ENCODE assay signal across 1 cellular context in the genomic region with DNA sequence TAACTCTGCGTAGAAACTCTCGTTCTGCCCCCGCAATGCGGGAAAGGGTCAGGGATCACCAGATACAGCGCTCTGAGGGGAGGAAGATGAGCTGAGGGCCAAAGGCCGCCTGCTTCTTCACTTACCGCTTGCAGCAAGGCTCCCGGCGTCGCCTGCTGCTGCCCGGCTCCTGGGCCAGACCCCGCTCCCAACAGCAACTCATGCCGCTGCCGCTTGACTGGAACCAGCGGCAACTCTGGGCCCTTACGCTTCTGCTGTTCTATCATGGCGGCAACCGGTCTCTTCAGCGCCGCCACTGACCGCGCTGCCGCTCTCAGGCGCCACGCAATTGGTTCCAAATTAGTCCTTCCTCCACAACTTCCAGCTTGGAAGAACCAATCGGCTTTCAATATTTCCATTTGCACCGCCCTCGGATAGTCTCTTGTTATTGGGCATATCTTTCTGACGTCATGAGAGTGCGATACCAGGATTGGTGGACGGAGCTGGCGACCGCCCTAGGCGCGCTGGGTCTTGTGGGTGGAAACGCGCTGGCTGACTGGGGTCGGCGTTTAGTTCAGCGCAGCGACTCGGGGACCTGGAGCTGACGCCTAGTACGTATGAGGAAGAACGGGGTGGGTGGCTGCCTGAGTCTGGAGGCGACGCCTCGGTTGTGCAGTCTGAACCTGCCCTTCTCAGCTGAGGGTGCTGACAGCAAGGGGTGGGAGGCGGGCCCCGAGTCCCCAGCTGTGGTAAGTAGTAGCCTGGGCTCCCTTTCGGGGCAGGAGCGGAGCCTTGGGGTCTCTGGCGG.
TF ChIP-seq lines count a peak whose summit lies in the region.

A gene (minus strand): TSS at position 303 of the 787 bp plus-strand sequence. CDS start 37 bp downstream, at position 266.
A gene with protein sequence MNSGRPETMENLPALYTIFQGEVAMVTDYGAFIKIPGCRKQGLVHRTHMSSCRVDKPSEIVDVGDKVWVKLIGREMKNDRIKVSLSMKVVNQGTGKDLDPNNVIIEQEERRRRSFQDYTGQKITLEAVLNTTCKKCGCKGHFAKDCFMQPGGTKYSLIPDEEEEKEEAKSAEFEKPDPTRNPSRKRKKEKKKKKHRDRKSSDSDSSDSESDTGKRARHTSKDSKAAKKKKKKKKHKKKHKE (plus strand): TSS at position 547 of the 787 bp plus-strand sequence. CDS start 13,067 bp downstream, outside the sequence.

TF ChIP-seq in K562, 482 proteins besides CTCF, POLR2A, EP300 and RAD21 (continued from another document and continues in another):
- TF ChIP-seq, protein P1, sequence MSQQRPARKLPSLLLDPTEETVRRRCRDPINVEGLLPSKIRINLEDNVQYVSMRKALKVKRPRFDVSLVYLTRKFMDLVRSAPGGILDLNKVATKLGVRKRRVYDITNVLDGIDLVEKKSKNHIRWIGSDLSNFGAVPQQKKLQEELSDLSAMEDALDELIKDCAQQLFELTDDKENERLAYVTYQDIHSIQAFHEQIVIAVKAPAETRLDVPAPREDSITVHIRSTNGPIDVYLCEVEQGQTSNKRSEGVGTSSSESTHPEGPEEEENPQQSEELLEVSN (IDR thresholded peaks at IDR 0.05; ENCODE audit: borderline replicate concordance in 1 of 2, extremely low read depth in 1 of 2, insufficient read depth in 1 of 2, insufficient read length in 1 of 2, low read depth in 1 of 2, low read length in 1 of 2, poor library complexity in 1 of 2, severe bottlenecking in 1 of 2): peak; percentile 52 to 60
- no peak for TF ChIP-seq SPI1 (IDR thresholded peaks at IDR 0.05; ENCODE audit: borderline replicate concordance, low read depth, low read length)
- no peak for TF ChIP-seq BRCA1 (IDR thresholded peaks at IDR 0.05)
- 0 out of 2 replicates have a peak, but pooled peaks have one; percentile 45 for TF ChIP-seq BRCA1 (CRISPR knock-in tag; IDR thresholded peaks at IDR 0.05)
- peak; percentile 11; the same call in 1 of the 2 replicates for TF ChIP-seq EHMT2 (IDR thresholded peaks at IDR 0.05)
- TF ChIP-seq ZNF699 (CRISPR knock-in tag; IDR thresholded peaks at IDR 0.05; ENCODE audit: insufficient replicate concordance): no peak
- TF ChIP-seq ZBED1 (IDR thresholded peaks at IDR 0.05): 0 out of 2 replicates have a peak, but pooled peaks have one; percentile 38
- TF ChIP-seq, protein P2, sequence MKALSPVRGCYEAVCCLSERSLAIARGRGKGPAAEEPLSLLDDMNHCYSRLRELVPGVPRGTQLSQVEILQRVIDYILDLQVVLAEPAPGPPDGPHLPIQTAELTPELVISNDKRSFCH (CRISPR knock-in tag; IDR thresholded peaks at IDR 0.05): no peak
- TF ChIP-seq, protein P2 (tag; IDR thresholded peaks at IDR 0.05): peak; percentile 18; the same call in 1 of the 2 replicates
- 0 out of 2 replicates have a peak, but pooled peaks have one; percentile 37 for TF ChIP-seq KHSRP (IDR thresholded peaks at IDR 0.05)
- TF ChIP-seq, protein P3, sequence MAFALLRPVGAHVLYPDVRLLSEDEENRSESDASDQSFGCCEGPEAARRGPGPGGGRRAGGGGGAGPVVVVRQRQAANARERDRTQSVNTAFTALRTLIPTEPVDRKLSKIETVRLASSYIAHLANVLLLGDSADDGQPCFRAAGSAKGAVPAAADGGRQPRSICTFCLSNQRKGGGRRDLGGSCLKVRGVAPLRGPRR (CRISPR knock-in tag; IDR thresholded peaks at IDR 0.05): no peak
- TF ChIP-seq, protein P4, sequence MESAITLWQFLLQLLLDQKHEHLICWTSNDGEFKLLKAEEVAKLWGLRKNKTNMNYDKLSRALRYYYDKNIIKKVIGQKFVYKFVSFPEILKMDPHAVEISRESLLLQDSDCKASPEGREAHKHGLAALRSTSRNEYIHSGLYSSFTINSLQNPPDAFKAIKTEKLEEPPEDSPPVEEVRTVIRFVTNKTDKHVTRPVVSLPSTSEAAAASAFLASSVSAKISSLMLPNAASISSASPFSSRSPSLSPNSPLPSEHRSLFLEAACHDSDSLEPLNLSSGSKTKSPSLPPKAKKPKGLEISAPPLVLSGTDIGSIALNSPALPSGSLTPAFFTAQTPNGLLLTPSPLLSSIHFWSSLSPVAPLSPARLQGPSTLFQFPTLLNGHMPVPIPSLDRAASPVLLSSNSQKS (CRISPR knock-in tag; IDR thresholded peaks at IDR 0.05): no peak
- TF ChIP-seq TBL1XR1 (IDR thresholded peaks at IDR 0.05; ENCODE audit: low read length in 2 of 2): 0 out of 4 replicates have a peak, but pooled peaks of 1 of the 2 experiments have one; percentile 40
- no peak; the same call in 1 of the 2 replicates for TF ChIP-seq NR1H2 (CRISPR knock-in tag; IDR thresholded peaks at IDR 0.05)
- no peak for TF ChIP-seq ZSCAN29 (IDR thresholded peaks at IDR 0.05)
- no peak for TF ChIP-seq ZNF707 (CRISPR knock-in tag; conservative IDR thresholded peaks at IDR 0.05)
- no peak for TF ChIP-seq ZFP30 (CRISPR knock-in tag; IDR thresholded peaks at IDR 0.05; ENCODE audit: borderline replicate concordance)
- TF ChIP-seq, protein P5, sequence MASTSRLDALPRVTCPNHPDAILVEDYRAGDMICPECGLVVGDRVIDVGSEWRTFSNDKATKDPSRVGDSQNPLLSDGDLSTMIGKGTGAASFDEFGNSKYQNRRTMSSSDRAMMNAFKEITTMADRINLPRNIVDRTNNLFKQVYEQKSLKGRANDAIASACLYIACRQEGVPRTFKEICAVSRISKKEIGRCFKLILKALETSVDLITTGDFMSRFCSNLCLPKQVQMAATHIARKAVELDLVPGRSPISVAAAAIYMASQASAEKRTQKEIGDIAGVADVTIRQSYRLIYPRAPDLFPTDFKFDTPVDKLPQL (IDR thresholded peaks at IDR 0.05; ENCODE audit: extremely low read depth, insufficient read length): no peak
- TF ChIP-seq POLR2H (tag; IDR thresholded peaks at IDR 0.05; ENCODE audit: low read depth): peak; percentile 94
- TF ChIP-seq, protein P6, sequence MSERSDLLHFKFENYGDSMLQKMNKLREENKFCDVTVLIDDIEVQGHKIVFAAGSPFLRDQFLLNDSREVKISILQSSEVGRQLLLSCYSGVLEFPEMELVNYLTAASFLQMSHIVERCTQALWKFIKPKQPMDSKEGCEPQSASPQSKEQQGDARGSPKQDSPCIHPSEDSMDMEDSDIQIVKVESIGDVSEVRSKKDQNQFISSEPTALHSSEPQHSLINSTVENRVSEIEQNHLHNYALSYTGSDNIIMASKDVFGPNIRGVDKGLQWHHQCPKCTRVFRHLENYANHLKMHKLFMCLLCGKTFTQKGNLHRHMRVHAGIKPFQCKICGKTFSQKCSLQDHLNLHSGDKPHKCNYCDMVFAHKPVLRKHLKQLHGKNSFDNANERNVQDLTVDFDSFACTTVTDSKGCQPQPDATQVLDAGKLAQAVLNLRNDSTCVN (CRISPR knock-in tag; IDR thresholded peaks at IDR 0.05): no peak
- TF ChIP-seq, protein P7, sequence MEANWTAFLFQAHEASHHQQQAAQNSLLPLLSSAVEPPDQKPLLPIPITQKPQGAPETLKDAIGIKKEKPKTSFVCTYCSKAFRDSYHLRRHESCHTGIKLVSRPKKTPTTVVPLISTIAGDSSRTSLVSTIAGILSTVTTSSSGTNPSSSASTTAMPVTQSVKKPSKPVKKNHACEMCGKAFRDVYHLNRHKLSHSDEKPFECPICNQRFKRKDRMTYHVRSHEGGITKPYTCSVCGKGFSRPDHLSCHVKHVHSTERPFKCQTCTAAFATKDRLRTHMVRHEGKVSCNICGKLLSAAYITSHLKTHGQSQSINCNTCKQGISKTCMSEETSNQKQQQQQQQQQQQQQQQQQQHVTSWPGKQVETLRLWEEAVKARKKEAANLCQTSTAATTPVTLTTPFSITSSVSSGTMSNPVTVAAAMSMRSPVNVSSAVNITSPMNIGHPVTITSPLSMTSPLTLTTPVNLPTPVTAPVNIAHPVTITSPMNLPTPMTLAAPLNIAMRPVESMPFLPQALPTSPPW (CRISPR knock-in tag; IDR thresholded peaks at IDR 0.05): 0 out of 2 replicates have a peak, but pooled peaks have one; percentile 27
- TF ChIP-seq PRMT5 (CRISPR knock-in tag; IDR thresholded peaks at IDR 0.05): no peak
- TF ChIP-seq NR2C2 (CRISPR knock-in tag; IDR thresholded peaks at IDR 0.05): peak; percentile 44; the same call in 1 of the 2 replicates
- TF ChIP-seq NR2C2 (tag; IDR thresholded peaks at IDR 0.05): peak; percentile 89
- TF ChIP-seq, protein P8, sequence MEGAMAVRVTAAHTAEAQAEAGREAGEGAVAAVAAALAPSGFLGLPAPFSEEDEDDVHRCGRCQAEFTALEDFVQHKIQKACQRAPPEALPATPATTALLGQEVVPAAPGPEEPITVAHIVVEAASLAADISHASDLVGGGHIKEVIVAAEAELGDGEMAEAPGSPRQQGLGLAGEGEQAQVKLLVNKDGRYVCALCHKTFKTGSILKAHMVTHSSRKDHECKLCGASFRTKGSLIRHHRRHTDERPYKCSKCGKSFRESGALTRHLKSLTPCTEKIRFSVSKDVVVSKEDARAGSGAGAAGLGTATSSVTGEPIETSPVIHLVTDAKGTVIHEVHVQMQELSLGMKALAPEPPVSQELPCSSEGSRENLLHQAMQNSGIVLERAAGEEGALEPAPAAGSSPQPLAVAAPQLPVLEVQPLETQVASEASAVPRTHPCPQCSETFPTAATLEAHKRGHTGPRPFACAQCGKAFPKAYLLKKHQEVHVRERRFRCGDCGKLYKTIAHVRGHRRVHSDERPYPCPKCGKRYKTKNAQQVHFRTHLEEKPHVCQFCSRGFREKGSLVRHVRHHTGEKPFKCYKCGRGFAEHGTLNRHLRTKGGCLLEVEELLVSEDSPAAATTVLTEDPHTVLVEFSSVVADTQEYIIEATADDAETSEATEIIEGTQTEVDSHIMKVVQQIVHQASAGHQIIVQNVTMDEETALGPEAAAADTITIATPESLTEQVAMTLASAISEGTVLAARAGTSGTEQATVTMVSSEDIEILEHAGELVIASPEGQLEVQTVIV (CRISPR knock-in tag; IDR thresholded peaks at IDR 0.05; ENCODE audit: borderline replicate concordance): no peak
- TF ChIP-seq, protein P9, sequence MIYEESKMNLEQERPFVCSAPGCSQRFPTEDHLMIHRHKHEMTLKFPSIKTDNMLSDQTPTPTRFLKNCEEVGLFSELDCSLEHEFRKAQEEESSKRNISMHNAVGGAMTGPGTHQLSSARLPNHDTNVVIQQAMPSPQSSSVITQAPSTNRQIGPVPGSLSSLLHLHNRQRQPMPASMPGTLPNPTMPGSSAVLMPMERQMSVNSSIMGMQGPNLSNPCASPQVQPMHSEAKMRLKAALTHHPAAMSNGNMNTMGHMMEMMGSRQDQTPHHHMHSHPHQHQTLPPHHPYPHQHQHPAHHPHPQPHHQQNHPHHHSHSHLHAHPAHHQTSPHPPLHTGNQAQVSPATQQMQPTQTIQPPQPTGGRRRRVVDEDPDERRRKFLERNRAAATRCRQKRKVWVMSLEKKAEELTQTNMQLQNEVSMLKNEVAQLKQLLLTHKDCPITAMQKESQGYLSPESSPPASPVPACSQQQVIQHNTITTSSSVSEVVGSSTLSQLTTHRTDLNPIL (CRISPR knock-in tag; IDR thresholded peaks at IDR 0.05): no peak
- TF ChIP-seq ZNF239 (CRISPR knock-in tag; IDR thresholded peaks at IDR 0.05): no peak
- peak; percentile 57 to 70; a peak in 3 of 4 replicates for TF ChIP-seq MAZ (CRISPR knock-in tag; conservative IDR thresholded peaks at IDR 0.05 in 1 of 2, IDR thresholded peaks at IDR 0.05 in 1 of 2)
- TF ChIP-seq MAFK (IDR thresholded peaks at IDR 0.05; ENCODE audit: low read length): no peak
- TF ChIP-seq, protein P10, sequence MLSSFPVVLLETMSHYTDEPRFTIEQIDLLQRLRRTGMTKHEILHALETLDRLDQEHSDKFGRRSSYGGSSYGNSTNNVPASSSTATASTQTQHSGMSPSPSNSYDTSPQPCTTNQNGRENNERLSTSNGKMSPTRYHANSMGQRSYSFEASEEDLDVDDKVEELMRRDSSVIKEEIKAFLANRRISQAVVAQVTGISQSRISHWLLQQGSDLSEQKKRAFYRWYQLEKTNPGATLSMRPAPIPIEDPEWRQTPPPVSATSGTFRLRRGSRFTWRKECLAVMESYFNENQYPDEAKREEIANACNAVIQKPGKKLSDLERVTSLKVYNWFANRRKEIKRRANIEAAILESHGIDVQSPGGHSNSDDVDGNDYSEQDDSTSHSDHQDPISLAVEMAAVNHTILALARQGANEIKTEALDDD (IDR thresholded peaks at IDR 0.05): no peak; the same call in 1 of the 2 replicates
- no peak for TF ChIP-seq TAF15 (IDR thresholded peaks at IDR 0.05; ENCODE audit: low read depth, low read length)
- 0 out of 2 replicates have a peak, but pooled peaks have one; percentile 51 for TF ChIP-seq HDAC8 (tag; IDR thresholded peaks at IDR 0.05)
- TF ChIP-seq, protein P11, sequence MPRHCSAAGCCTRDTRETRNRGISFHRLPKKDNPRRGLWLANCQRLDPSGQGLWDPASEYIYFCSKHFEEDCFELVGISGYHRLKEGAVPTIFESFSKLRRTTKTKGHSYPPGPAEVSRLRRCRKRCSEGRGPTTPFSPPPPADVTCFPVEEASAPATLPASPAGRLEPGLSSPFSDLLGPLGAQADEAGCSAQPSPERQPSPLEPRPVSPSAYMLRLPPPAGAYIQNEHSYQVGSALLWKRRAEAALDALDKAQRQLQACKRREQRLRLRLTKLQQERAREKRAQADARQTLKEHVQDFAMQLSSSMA (CRISPR knock-in tag; IDR thresholded peaks at IDR 0.05): no peak
- TF ChIP-seq, protein P12, sequence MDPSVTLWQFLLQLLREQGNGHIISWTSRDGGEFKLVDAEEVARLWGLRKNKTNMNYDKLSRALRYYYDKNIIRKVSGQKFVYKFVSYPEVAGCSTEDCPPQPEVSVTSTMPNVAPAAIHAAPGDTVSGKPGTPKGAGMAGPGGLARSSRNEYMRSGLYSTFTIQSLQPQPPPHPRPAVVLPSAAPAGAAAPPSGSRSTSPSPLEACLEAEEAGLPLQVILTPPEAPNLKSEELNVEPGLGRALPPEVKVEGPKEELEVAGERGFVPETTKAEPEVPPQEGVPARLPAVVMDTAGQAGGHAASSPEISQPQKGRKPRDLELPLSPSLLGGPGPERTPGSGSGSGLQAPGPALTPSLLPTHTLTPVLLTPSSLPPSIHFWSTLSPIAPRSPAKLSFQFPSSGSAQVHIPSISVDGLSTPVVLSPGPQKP (CRISPR knock-in tag; IDR thresholded peaks at IDR 0.05): no peak
- TF ChIP-seq, protein P13, sequence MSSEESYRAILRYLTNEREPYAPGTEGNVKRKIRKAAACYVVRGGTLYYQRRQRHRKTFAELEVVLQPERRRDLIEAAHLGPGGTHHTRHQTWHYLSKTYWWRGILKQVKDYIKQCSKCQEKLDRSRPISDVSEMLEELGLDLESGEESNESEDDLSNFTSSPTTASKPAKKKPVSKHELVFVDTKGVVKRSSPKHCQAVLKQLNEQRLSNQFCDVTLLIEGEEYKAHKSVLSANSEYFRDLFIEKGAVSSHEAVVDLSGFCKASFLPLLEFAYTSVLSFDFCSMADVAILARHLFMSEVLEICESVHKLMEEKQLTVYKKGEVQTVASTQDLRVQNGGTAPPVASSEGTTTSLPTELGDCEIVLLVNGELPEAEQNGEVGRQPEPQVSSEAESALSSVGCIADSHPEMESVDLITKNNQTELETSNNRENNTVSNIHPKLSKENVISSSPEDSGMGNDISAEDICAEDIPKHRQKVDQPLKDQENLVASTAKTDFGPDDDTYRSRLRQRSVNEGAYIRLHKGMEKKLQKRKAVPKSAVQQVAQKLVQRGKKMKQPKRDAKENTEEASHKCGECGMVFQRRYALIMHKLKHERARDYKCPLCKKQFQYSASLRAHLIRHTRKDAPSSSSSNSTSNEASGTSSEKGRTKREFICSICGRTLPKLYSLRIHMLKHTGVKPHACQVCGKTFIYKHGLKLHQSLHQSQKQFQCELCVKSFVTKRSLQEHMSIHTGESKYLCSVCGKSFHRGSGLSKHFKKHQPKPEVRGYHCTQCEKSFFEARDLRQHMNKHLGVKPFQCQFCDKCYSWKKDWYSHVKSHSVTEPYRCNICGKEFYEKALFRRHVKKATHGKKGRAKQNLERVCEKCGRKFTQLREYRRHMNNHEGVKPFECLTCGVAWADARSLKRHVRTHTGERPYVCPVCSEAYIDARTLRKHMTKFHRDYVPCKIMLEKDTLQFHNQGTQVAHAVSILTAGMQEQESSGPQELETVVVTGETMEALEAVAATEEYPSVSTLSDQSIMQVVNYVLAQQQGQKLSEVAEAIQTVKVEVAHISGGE (CRISPR knock-in tag; IDR thresholded peaks at IDR 0.05): no peak
- peak; percentile 93 for TF ChIP-seq POLR2B (IDR thresholded peaks at IDR 0.05; ENCODE audit: low read depth, partially characterized antibody)
- no peak for TF ChIP-seq ZNF717 (CRISPR knock-in tag; IDR thresholded peaks at IDR 0.05)
